In genomic region chr11:68140496-68141246, GRCh38 we compare ENCODE assay signal across 10 cellular contexts. TPM values are rescaled to one million over a fixed set of nuclear protein-coding genes. Genes with fewer than 3 reads are reported as not detected.
DNase-seq lines count a peak whose midpoint lies in the region; ATAC-seq, FAIRE-seq and TF ChIP-seq lines count a peak whose summit lies in the region.
"Had no signal": no experiment of that assay in that cellular context is flagged by ENCODE, and none has a peak within 500 bp of the region (broad histone marks: within the 10 kb centered on the region; RNA-seq: fewer than 3 reads in every experiment).

No MANE protein-coding gene starts in this region.

- CTCF ChIA-PET in HepG2 (lab: Yijun Ruan, JAX; ENCODE audit: low intra/inter-chr PET ratio, low total read pairs) (no interaction called here), H1 (lab: Charles Lee; ENCODE audit: partially characterized antibody) (interaction anchor here (0.5 to 1.2 kb wide), 2 partner anchors 66 to 1398 kb away, joined by 3 read pairs; no protein-coding TSS in a partner anchor)
- CTCF ChIA-PET in CD4-positive, alpha-beta memory T cell (lab: Charles Lee; ENCODE audit: partially characterized antibody) = no interaction called here

- no peak overlapping the region for H3K56ac ChIP-seq in H1 (replicated peaks; ENCODE audit: insufficient read length, low read depth, low read length)

- H3K4me3 ChIP-seq in HepG2 (replicated peaks in 1 of 3; ENCODE audit: insufficient read depth in 1 of 3, low read depth in 2 of 3, low read length in 3 of 3) (no peak overlapping the region), right lobe of liver (no peak overlapping the region), H1 (ENCODE audit: extremely low read depth in 1 of 4, insufficient read depth in 2 of 4, low read depth in 3 of 4, low read length in 4 of 4) (no peak overlapping the region), thyroid gland (replicated peaks in 1 of 3) (no peak overlapping the region)
- H3K4me3 ChIP-seq in CD4-positive, alpha-beta memory T cell (ENCODE audit: low read length in 2 of 2) = no peak overlapping the region

- no peak overlapping the region for H3K27ac ChIP-seq in HepG2 (ENCODE audit: extremely low read length, insufficient read depth, low read length)
- no peak overlapping the region for H3K27ac ChIP-seq in right lobe of liver
- no peak overlapping the region for H3K27ac ChIP-seq in H1 (ENCODE audit: low read depth, low read length)
- peak overlapping the region; percentile 89 to 92 (median 89) for H3K27ac ChIP-seq in thyroid gland
- H3K27ac ChIP-seq in CD4-positive, alpha-beta memory T cell (ENCODE audit: low read depth, low read length) = no peak overlapping the region

- H3K4me1 ChIP-seq in HepG2 (ENCODE audit: insufficient read depth, low read length) (peaks cover 90% of the 10 kb centered on the region), right lobe of liver (peaks cover 0 to 47% (median 13%) of the 10 kb centered on the region in 4 donors), H1 (replicated peaks in 1 of 4; ENCODE audit: control insufficient read depth in 3 of 4, insufficient read depth in 4 of 4, low read length in 3 of 4) (no peaks in the 10 kb centered on the region), thyroid gland (peaks cover 62 to 69% of the 10 kb centered on the region in 2 donors)
- H3K4me1 ChIP-seq in CD4-positive, alpha-beta memory T cell (ENCODE audit: insufficient read depth, low read length) = peaks cover 11% of the 10 kb centered on the region

- H3K23ac ChIP-seq in H1 (ENCODE audit: insufficient read length) = no peak overlapping the region

- H2BK5ac ChIP-seq in H1 (ENCODE audit: low read depth, low read length) = no peak overlapping the region

- no peak overlapping the region for H4K91ac ChIP-seq in H1 (replicated peaks; ENCODE audit: insufficient read length, low read length)

- H2AK5ac ChIP-seq in H1 (ENCODE audit: low read depth, low read length) = no peak overlapping the region

- 94% methylated on average over 6 of the region's 9 CpGs for WGBS in HepG2 (ENCODE audit: low lambda C conversion rate)
- 82% methylated on average over 5 of the region's 9 CpGs for WGBS in right lobe of liver (ENCODE audit: insufficient coverage, low coverage, low lambda C conversion rate, missing lambda C conversion rate)
- WGBS in H1 (ENCODE audit: extremely low coverage in 1 of 2, insufficient coverage in 1 of 2, insufficient read length in 1 of 2, insufficient replicate concordance in 2 of 2, low coverage in 1 of 2, low lambda C conversion rate in 2 of 2, missing lambda C conversion rate in 1 of 2), 2 experiments = 95% methylated on average over 9 of the region's 9 CpGs; no CpG with 5 or more reads in 1 of the 2 experiments
- 64 to 73% methylated on average over 8 to 9 of the region's 9 CpGs for WGBS in thyroid gland, 2 donors

- no peak overlapping the region for H3K27ac Mint-ChIP-seq in CD4-positive, alpha-beta memory T cell
- H3K27ac Mint-ChIP-seq: activated CD4-positive, alpha-beta T cell treated with anti-CD3 and anti-CD28 coated beads for 36 hours had no signal

- TF ChIP-seq EP300 in HepG2 (IDR thresholded peaks at IDR 0.05; ENCODE audit: low read depth in 2 of 2, low read length in 2 of 2) (no peak), HepG2 (CRISPR knock-in tag; IDR thresholded peaks at IDR 0.05; ENCODE audit: borderline replicate concordance) (no peak), H1 (IDR thresholded peaks at IDR 0.05; ENCODE audit: borderline replicate concordance in 1 of 2, low read depth in 2 of 2, low read length in 2 of 2) (no peak)

- POLR2A ChIA-PET in HepG2 (lab: Yijun Ruan, JAX) = interaction anchor here (5.0 to 7.7 kb wide), 2 partner anchors 12 to 14 kb away, joined by 91 to 196 read pairs; no protein-coding TSS in a partner anchor
- POLR2A ChIA-PET in H1 (lab: Charles Lee; ENCODE audit: partially characterized antibody) = interaction anchor here (0.8 to 1.6 kb wide), 5 partner anchors 13 to 69 kb away, joined by 3 to 4 read pairs (median 4); no protein-coding TSS in a partner anchor
- POLR2A ChIA-PET in CD4-positive, alpha-beta memory T cell (lab: Charles Lee; ENCODE audit: partially characterized antibody) = no interaction called here

- TF ChIP-seq POLR2A in HepG2 (IDR thresholded peaks at IDR 0.05; ENCODE audit: insufficient read depth in 1 of 2, low read depth in 2 of 2, low read length in 2 of 2) = no peak
- TF ChIP-seq POLR2A in right lobe of liver (IDR thresholded peaks at IDR 0.05) = no peak
- TF ChIP-seq POLR2A in H1 (IDR thresholded peaks at IDR 0.05; ENCODE audit: control extremely low read depth in 1 of 2, low read depth in 2 of 2, low read length in 2 of 2) = no peak
- TF ChIP-seq POLR2A in thyroid gland (IDR thresholded peaks at IDR 0.05) = no peak

- H3K4ac ChIP-seq in H1 (replicated peaks; ENCODE audit: insufficient read length, low read depth, low read length) = no peak overlapping the region

- no peak overlapping the region for H2BK12ac ChIP-seq in H1 (ENCODE audit: low read depth, low read length)

- no peak overlapping the region for H4K5ac ChIP-seq in H1 (ENCODE audit: insufficient read length, low read depth, low read length)

- H3K4me3 Mint-ChIP-seq in CD4-positive, alpha-beta memory T cell = no peak overlapping the region
- H3K4me3 Mint-ChIP-seq: activated CD4-positive, alpha-beta T cell treated with anti-CD3 and anti-CD28 coated beads for 36 hours had no signal

- H3K4me1 Mint-ChIP-seq in CD4-positive, alpha-beta memory T cell = peaks cover 4 to 14% (median 7%) of the 10 kb centered on the region in 4 donors

- H3K9me3 ChIP-seq in HepG2 (ENCODE audit: low read length) (no peaks in the 10 kb centered on the region), right lobe of liver (no peaks in the 10 kb centered on the region), H1 (ENCODE audit: insufficient read depth in 2 of 2, low read depth in 1 of 2, low read length in 1 of 2) (no peaks in the 10 kb centered on the region), thyroid gland (no peaks in the 10 kb centered on the region)
- H3K9me3 ChIP-seq in CD4-positive, alpha-beta memory T cell (ENCODE audit: control insufficient read depth in 1 of 2, low read length in 2 of 2) = no peaks in the 10 kb centered on the region

- intact Hi-C loops in HepG2 (cut with micrococcal nuclease; ENCODE audit: unreplicated experiment) (no loop called here), right lobe of liver (cut with DNase I) (no loop called here), thyroid gland (cut with DNase I) (no loop called here)
- intact Hi-C loops in CD4-positive, alpha-beta memory T cell (cut with micrococcal nuclease) = no loop called here

- no peaks in the 10 kb centered on the region for H3K9me3 Mint-ChIP-seq in CD4-positive, alpha-beta memory T cell

- in situ Hi-C loops in HepG2 (cut with HindIII; ENCODE audit: extremely low pct_ligation_motif_present, low pct_unique_long_range_greater_than_20kb) = no loop called here

- TF ChIP-seq RAD21 in HepG2 (CRISPR knock-in tag; IDR thresholded peaks at IDR 0.05) (no peak), H1 (IDR thresholded peaks at IDR 0.05 in 1 of 2, conservative IDR thresholded peaks at IDR 0.05 in 1 of 2; ENCODE audit: low read depth in 2 of 2, low read length in 2 of 2) (no peak)

- H3K4me2 ChIP-seq in HepG2 (ENCODE audit: low read depth, low read length) = no peak overlapping the region
- no peak overlapping the region for H3K4me2 ChIP-seq in H1 (ENCODE audit: insufficient read depth in 1 of 2, low read depth in 2 of 2, low read length in 2 of 2)

- H3K18ac ChIP-seq in H1 (ENCODE audit: extremely low read depth, low read length) = no peak overlapping the region

- H3K79me2 ChIP-seq in HepG2 (ENCODE audit: insufficient read depth, low read length) = no peaks in the 10 kb centered on the region
- no peaks in the 10 kb centered on the region for H3K79me2 ChIP-seq in H1 (ENCODE audit: control insufficient read depth in 1 of 2, insufficient read depth in 2 of 2, low read length in 2 of 2)

- H3K23me2 ChIP-seq in H1 (ENCODE audit: low read depth, low read length) = no peaks in the 10 kb centered on the region

- peak overlapping the region; percentile 31; the same call in 1 of the 2 replicates for H4K8ac ChIP-seq in H1 (ENCODE audit: extremely low read depth, insufficient read depth, low read length)

- H4K20me1 ChIP-seq in HepG2 (ENCODE audit: insufficient read depth, low read length) (no peaks in the 10 kb centered on the region), H1 (replicated peaks in 1 of 2; ENCODE audit: control insufficient read depth in 1 of 2, insufficient read depth in 2 of 2, low read length in 2 of 2) (no peaks in the 10 kb centered on the region)

- H2BK15ac ChIP-seq in H1 (ENCODE audit: low read length) = no peak overlapping the region

- no peak for FAIRE-seq in HepG2 (lab: Jason Lieb, UNC)
- no peak for FAIRE-seq in H1 (lab: Jason Lieb, UNC)

- H3K36me3 ChIP-seq in HepG2 (replicated peaks in 1 of 2; ENCODE audit: control insufficient read depth in 1 of 2, insufficient read depth in 2 of 2, low read length in 2 of 2) = no peaks in the 10 kb centered on the region
- no peaks in the 10 kb centered on the region for H3K36me3 ChIP-seq in right lobe of liver
- no peaks in the 10 kb centered on the region for H3K36me3 ChIP-seq in H1 (ENCODE audit: control insufficient read depth in 2 of 4, insufficient read depth in 4 of 4, low read length in 3 of 4)
- no peaks in the 10 kb centered on the region for H3K36me3 ChIP-seq in thyroid gland
- H3K36me3 ChIP-seq in CD4-positive, alpha-beta memory T cell (ENCODE audit: insufficient read depth, low read length) = no peaks in the 10 kb centered on the region

- BruUV-seq in HepG2 (replicated peaks; lab: Mats Ljungman, UMichigan) = no TSS peak

- H2BK20ac ChIP-seq in H1 (ENCODE audit: low read length) = no peak overlapping the region

- no peak for TF ChIP-seq CTCF in HepG2 (CRISPR knock-in tag; IDR thresholded peaks at IDR 0.05)
- TF ChIP-seq CTCF in right lobe of liver (IDR thresholded peaks at IDR 0.05) = no peak
- TF ChIP-seq CTCF in H1 (IDR thresholded peaks at IDR 0.05; ENCODE audit: control extremely low read depth in 1 of 3, insufficient read depth in 1 of 3, low read depth in 1 of 3, low read length in 3 of 3) = no peak
- no peak for TF ChIP-seq CTCF in thyroid gland (IDR thresholded peaks at IDR 0.05)

- H3K36me3 Mint-ChIP-seq in CD4-positive, alpha-beta memory T cell = no peaks in the 10 kb centered on the region

- H2AFZ ChIP-seq in HepG2 (ENCODE audit: low read length) (no peak overlapping the region), H1 (ENCODE audit: low read length) (no peak overlapping the region)

- DNase-seq in HepG2 (ENCODE audit: low spot score) = no peak
- DNase-seq in right lobe of liver = no peak
- DNase-seq in NCI-H345 treated with DMSO at 0.1 percent for 48 hours (lab: John Stamatoyannopoulos, UW; ENCODE audit: unreplicated experiment) = peak; percentile 22
- DNase-seq in H1 (ENCODE audit: low read depth in 1 of 2, low spot score in 2 of 2) = no peak
- peak; percentile 62 to 70 for DNase-seq in thyroid gland
- DNase-seq in CD4-positive, alpha-beta memory T cell = no peak
- no peak for DNase-seq in AG08395 (ENCODE audit: low spot score)
- DNase-seq: activated CD4-positive, alpha-beta T cell treated with anti-CD3 and anti-CD28 coated beads for 36 hours; NCI-H524 treated with DMSO at 0.1 percent for 48 hours had no signal

- no peak for ATAC-seq in HepG2
- ATAC-seq in right lobe of liver = no peak
- ATAC-seq in HG02885 (IDR thresholded peaks at IDR 0.05; ENCODE audit: poor library complexity, unreplicated experiment) = no peak
- ATAC-seq: activated CD4-positive, alpha-beta T cell treated with anti-CD3 and anti-CD28 coated beads for 36 hours had no signal

- H3K9ac ChIP-seq in HepG2 (ENCODE audit: insufficient read depth, low read depth, low read length) = no peak overlapping the region
- H3K9ac ChIP-seq in H1 (replicated peaks in 1 of 4; ENCODE audit: extremely low read depth in 1 of 4, low read depth in 3 of 4, low read length in 3 of 4) = no peak overlapping the region

- H2BK120ac ChIP-seq in H1 (replicated peaks; ENCODE audit: low read depth, low read length) = no peak overlapping the region

- peaks cover 0 to 3% of the 10 kb centered on the region in 2 donors for H3K27me3 Mint-ChIP-seq in CD4-positive, alpha-beta memory T cell
- H3K27me3 Mint-ChIP-seq: activated CD4-positive, alpha-beta T cell treated with anti-CD3 and anti-CD28 coated beads for 36 hours had no signal

- H3K79me1 ChIP-seq in H1 (ENCODE audit: low read depth, low read length) = no peaks in the 10 kb centered on the region; the same call in 1 of the 2 replicates

- no peaks in the 10 kb centered on the region for H3K27me3 ChIP-seq in HepG2 (ENCODE audit: control insufficient read depth in 1 of 2, insufficient read depth in 2 of 2, low read length in 2 of 2)
- no peaks in the 10 kb centered on the region for H3K27me3 ChIP-seq in right lobe of liver
- H3K27me3 ChIP-seq in H1 (replicated peaks in 1 of 4; ENCODE audit: control insufficient read depth in 3 of 4, extremely low read depth in 1 of 4, insufficient read depth in 3 of 4, low read length in 3 of 4) = no peaks in the 10 kb centered on the region
- no peaks in the 10 kb centered on the region for H3K27me3 ChIP-seq in thyroid gland
- H3K27me3 ChIP-seq in CD4-positive, alpha-beta memory T cell (ENCODE audit: insufficient read depth, low read length) = no peaks in the 10 kb centered on the region

- H3K14ac ChIP-seq in H1 (ENCODE audit: insufficient read length) = no peak overlapping the region

RNA-seq across cellular contexts. Expression of gene CHKA, which starts 19.5 kb away (rescaled TPM):
- 83.6 and 92.7 TPM in 2 replicates for total RNA-seq in HepG2 (2016; rRNA removed; fragmentation: Illumina TruSeq; extraction: Trizol)
- total RNA-seq in HepG2 (2016; cell fraction: cytosol; rRNA removed; fragmentation: Illumina TruSeq; extraction: Trizol; ENCODE audit: low read depth) = 19.2 and 23.2 TPM in 2 replicates
- 87.5 and 87.8 TPM in 2 replicates for total RNA-seq in HepG2 (2016; cell fraction: insoluble cytoplasmic fraction; rRNA removed; fragmentation: Illumina TruSeq; extraction: Trizol)
- total RNA-seq in HepG2 (2016; cell fraction: membrane; rRNA removed; fragmentation: Illumina TruSeq; extraction: Trizol) = 52.5 and 57.2 TPM in 2 replicates
- 127 and 148 TPM in 2 replicates for total RNA-seq in HepG2 (2016; cell fraction: nucleus; rRNA removed; fragmentation: Illumina TruSeq; extraction: Trizol)
- 61.1 and 71.6 TPM in 2 replicates for polyA plus RNA-seq in HepG2 (2011; rRNA removed)
- 53.1 and 55.7 TPM in 2 replicates for polyA plus RNA-seq in HepG2 (2011; cell fraction: cytosol; rRNA removed)
- 87.9 and 97.8 TPM in 2 replicates for polyA plus RNA-seq in HepG2 (2011; cell fraction: nucleus; rRNA removed)
- 57.3 and 69.6 TPM in 2 replicates for polyA plus RNA-seq in HepG2 (2012)
- 17.1 and 18.4 TPM in 2 replicates for polyA plus RNA-seq in HepG2 (2016; cell fraction: cytosol; fragmentation: Illumina TruSeq; extraction: Trizol; ENCODE audit: low read depth)
- 91.8 and 101 TPM in 2 replicates for polyA plus RNA-seq in HepG2 (2016; cell fraction: insoluble cytoplasmic fraction; fragmentation: Illumina TruSeq; extraction: Trizol; ENCODE audit: low read depth)
- 34.6 and 36.0 TPM in 2 replicates for polyA plus RNA-seq in HepG2 (2016; cell fraction: membrane; fragmentation: Illumina TruSeq; extraction: Trizol; ENCODE audit: low read depth)
- polyA plus RNA-seq in HepG2 (2016; cell fraction: nucleus; fragmentation: Illumina TruSeq; extraction: Trizol; ENCODE audit: insufficient read depth, low read depth) = 309 and 329 TPM in 2 replicates
- 46.2 and 97.9 TPM in 2 replicates for polyA minus RNA-seq in HepG2 (2011; rRNA and poly(A)+ RNA removed; ENCODE audit: low replicate concordance)
- polyA minus RNA-seq in HepG2 (2011; cell fraction: cytosol; rRNA and poly(A)+ RNA removed) = 41.1 and 41.4 TPM in 2 replicates
- 84.0 and 96.3 TPM in 2 replicates for polyA minus RNA-seq in HepG2 (2011; cell fraction: nucleus; rRNA and poly(A)+ RNA removed)
- 10 to 100 TPM; 15.1 to 35.8 (median 28.5) TPM for total RNA-seq in right lobe of liver
- 86.6 and 88.6 TPM in 2 replicates for total RNA-seq in H1 (2021; fragmentation: NEBNext Ultra II Directional; extraction: Animal tissue kit (Norgen Biotek cat#: 25700))
- 56.1 and 61.2 TPM in 2 replicates for polyA plus RNA-seq in H1 (2011; rRNA removed)
- polyA plus RNA-seq in H1 (2011; cell fraction: cytosol; rRNA removed) = 62.7 TPM
- 96.7 TPM for polyA plus RNA-seq in H1 (2011; cell fraction: nucleus; rRNA removed)
- 56.0 to 72.8 TPM (median 59.6 TPM) in 4 replicates for polyA plus RNA-seq in H1 (2012, experiment 1 of 2)
- polyA plus RNA-seq in H1 (2012, experiment 2 of 2) = 46.0 TPM
- polyA plus RNA-seq in H1 (2013, experiment 1 of 2) = 42.8 TPM
- 38.7 TPM for polyA plus RNA-seq in H1 (2013, experiment 2 of 2)
- 65.2 and 77.4 TPM in 2 replicates for polyA minus RNA-seq in H1 (2011; rRNA and poly(A)+ RNA removed)
- polyA minus RNA-seq in H1 (2011; cell fraction: cytosol; rRNA and poly(A)+ RNA removed) = 39.8 TPM
- polyA minus RNA-seq in H1 (2011; cell fraction: nucleus; rRNA and poly(A)+ RNA removed) = 69.2 TPM
- 100 to 1,000 TPM in 1 of 4 donors, 10 to 100 TPM in 3; 86.8 to 106 (median 93.1) TPM for total RNA-seq in thyroid gland
- 1 to 10 TPM; 2.5 to 2.7 TPM for total RNA-seq in CD4-positive, alpha-beta memory T cell
- 1 to 10 TPM; 1.5 to 2.6 TPM for polyA plus RNA-seq in CD4-positive, alpha-beta memory T cell

Comparison
In these comparisons a context has a peak if more than half of its experiments do, and no peak if none do; other contexts are left out.
1. DNase-seq: peak in NCI-H345 treated with DMSO at 0.1 percent for 48 hours (single experiment) and thyroid gland (2 of 2); none in HepG2 (single experiment), right lobe of liver (0 of 3), H1 (0 of 2), CD4-positive, alpha-beta memory T cell (0 of 5) and AG08395 (single experiment).
2. H3K27ac ChIP-seq: peak in thyroid gland (3 of 3); none in HepG2 (single experiment), right lobe of liver (0 of 3), H1 (single experiment) and CD4-positive, alpha-beta memory T cell (single experiment).
3. RNA of gene CHKA, which starts 19.5 kb away (total RNA-seq): 86.8 to 106 TPM in thyroid gland, 19.2 to 148 TPM in HepG2, 86.6 to 88.6 TPM in H1 and 15.1 to 35.8 TPM in right lobe of liver; 2.5 to 2.7 TPM in CD4-positive, alpha-beta memory T cell; every median in the first group is over 4 times any median in the second.